18 cellular contexts compared by ENCODE assay signal in the genomic region with DNA sequence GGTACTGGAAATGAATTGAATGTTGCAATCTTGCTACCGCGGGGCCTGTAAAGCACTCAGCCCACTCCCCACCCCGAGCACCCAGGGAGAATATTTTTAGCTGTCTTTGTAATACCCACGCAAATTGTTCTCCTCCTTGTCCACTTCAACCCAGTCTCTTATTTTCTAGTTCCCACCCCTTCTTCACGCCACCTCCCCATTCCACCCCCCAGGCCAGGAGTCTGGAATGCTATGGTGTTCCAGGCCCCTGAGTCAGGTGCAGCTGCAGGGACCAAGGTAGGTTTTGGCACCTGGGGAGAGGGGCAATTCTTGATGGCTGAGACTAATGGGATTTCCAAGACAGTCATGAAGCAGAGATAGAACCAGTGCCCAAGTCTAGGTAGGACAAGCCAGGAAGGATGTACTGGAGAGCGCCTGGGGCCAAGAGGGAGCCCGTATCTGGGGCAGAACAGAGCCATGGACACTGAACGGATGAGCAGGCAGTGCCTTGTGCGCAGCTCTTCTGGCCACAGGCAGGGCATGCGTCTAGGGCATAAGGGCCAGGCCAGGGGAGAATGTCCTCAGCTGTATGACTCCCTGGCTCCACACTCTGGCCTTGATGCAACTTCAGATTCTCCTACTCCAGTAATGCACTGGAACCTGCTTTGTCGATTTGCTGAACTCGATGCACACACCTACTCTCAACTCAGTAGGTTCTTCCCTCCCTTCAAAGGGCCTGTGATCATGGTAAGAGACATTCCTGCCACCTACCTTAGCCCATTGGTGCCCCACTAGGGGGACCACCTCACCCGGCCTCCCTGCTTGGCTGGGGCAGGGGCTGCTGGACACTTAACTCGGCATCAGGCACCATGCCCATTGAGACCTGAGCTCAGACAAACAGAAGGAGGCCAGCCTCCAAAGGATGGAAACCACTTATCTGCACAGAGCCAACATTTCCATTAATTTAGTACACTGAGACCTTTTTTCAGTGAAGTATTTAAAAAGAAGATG. TPM values are rescaled to one million over a fixed set of nuclear protein-coding genes. Genes with fewer than 3 reads are reported as not detected.
DNase-seq lines count a peak whose midpoint lies in the region; ATAC-seq and TF ChIP-seq lines count a peak whose summit lies in the region.
"Had no signal": no experiment of that assay in that cellular context is flagged by ENCODE, and none has a peak within 500 bp of the region (broad histone marks: within the 10 kb centered on the region; RNA-seq: fewer than 3 reads in every experiment).

No MANE protein-coding gene starts in this region.

- peak; percentile 15 for DNase-seq in RWPE2 (ENCODE audit: low spot score)
- no peak for DNase-seq in foreskin keratinocyte
- peak; percentile 66 for DNase-seq in posterior vena cava (ENCODE audit: low spot score)
- DNase-seq in central memory CD4-positive, alpha-beta T cell = no peak
- no peak for DNase-seq in vagina (ENCODE audit: extremely low spot score in 2 of 2)
- DNase-seq in substantia nigra (lab: John Stamatoyannopoulos, UW) = no peak
- DNase-seq: COR-L47, DMS153, NCI-H1048, NCI-H146, NCI-H2081, NCI-H524 treated with DMSO at 0.1 percent for 48 hours had no signal

- H3K27me3 ChIP-seq in BLaER1 treated with 17β-estradiol and CSF1 and Interleukin-3, amounts not matched to agents 10 nM and 100 nM = no peaks in the 10 kb centered on the region
- H3K27me3 ChIP-seq in RWPE2 (ENCODE audit: insufficient read depth, poor library complexity, severe bottlenecking) = no peaks in the 10 kb centered on the region
- H3K27me3 ChIP-seq in foreskin keratinocyte = no peaks in the 10 kb centered on the region
- no peaks in the 10 kb centered on the region for H3K27me3 ChIP-seq in vagina

- TF ChIP-seq POLR2A in vagina (IDR thresholded peaks at IDR 0.05) = no peak

- H3K36me3 ChIP-seq in BLaER1 treated with 17β-estradiol and CSF1 and Interleukin-3, amounts not matched to agents 10 nM and 100 nM = no peaks in the 10 kb centered on the region
- no peaks in the 10 kb centered on the region for H3K36me3 ChIP-seq in RWPE2 (ENCODE audit: low read depth)
- no peaks in the 10 kb centered on the region for H3K36me3 ChIP-seq in vagina

- no peak overlapping the region for H3K27ac ChIP-seq in BLaER1 treated with 17β-estradiol and CSF1 and Interleukin-3, amounts not matched to agents 10 nM and 100 nM
- no peak overlapping the region for H3K27ac ChIP-seq in RWPE2 (ENCODE audit: poor library complexity, severe bottlenecking)
- peak overlapping the region; percentile 83 for H3K27ac ChIP-seq in foreskin keratinocyte
- H3K27ac ChIP-seq in vagina = no peak overlapping the region
- no peak overlapping the region for H3K27ac ChIP-seq in substantia nigra (ENCODE audit: low read depth, low read length, poor library complexity, severe bottlenecking)
- H3K27ac ChIP-seq: KMS-11 had no signal

- H3K9me3 ChIP-seq in BLaER1 treated with 17β-estradiol and CSF1 and Interleukin-3, amounts not matched to agents 10 nM and 100 nM (replicated peaks in 1 of 11) = no peaks in the 10 kb centered on the region
- no peaks in the 10 kb centered on the region for H3K9me3 ChIP-seq in RWPE2 (ENCODE audit: severe bottlenecking)
- no peaks in the 10 kb centered on the region for H3K9me3 ChIP-seq in vagina

- no peaks in the 10 kb centered on the region for H4K20me1 ChIP-seq in BLaER1 treated with 17β-estradiol and CSF1 and Interleukin-3, amounts not matched to agents 10 nM and 100 nM

- peak overlapping the region in 6 of 11 experiments; percentile 3 to 37 (median 18); a peak in 4 of 22 replicates for H3K4me2 ChIP-seq in BLaER1 treated with 17β-estradiol and CSF1 and Interleukin-3, amounts not matched to agents 10 nM and 100 nM
- H3K4me2 ChIP-seq: GM23338, KMS-11 had no signal

- peaks cover 0 to 27% (median 13%) of the 10 kb centered on the region in 10 experiments; a peak in 19 of 20 replicates for H3K4me1 ChIP-seq in BLaER1 treated with 17β-estradiol and CSF1 and Interleukin-3, amounts not matched to agents 10 nM and 100 nM
- H3K4me1 ChIP-seq in RWPE2 (ENCODE audit: insufficient read depth, poor library complexity, severe bottlenecking) = peaks cover 9% of the 10 kb centered on the region
- peaks cover 8% of the 10 kb centered on the region for H3K4me1 ChIP-seq in foreskin keratinocyte
- peaks cover 33% of the 10 kb centered on the region for H3K4me1 ChIP-seq in vagina

- no peak overlapping the region for H3K9ac ChIP-seq in BLaER1 treated with 17β-estradiol and CSF1 and Interleukin-3, amounts not matched to agents 10 nM and 100 nM
- H3K9ac ChIP-seq: KMS-11 had no signal

- TF ChIP-seq CTCF in RWPE2 (IDR thresholded peaks at IDR 0.05; ENCODE audit: poor library complexity, severe bottlenecking) (no peak), foreskin keratinocyte (conservative IDR thresholded peaks at IDR 0.05) (no peak), vagina (IDR thresholded peaks at IDR 0.05) (no peak)

- H3K4me3 ChIP-seq in BLaER1 treated with 17β-estradiol and CSF1 and Interleukin-3, amounts not matched to agents 10 nM and 100 nM = no peak overlapping the region
- no peak overlapping the region for H3K4me3 ChIP-seq in RWPE2 (ENCODE audit: severe bottlenecking)
- H3K4me3 ChIP-seq in vagina = no peak overlapping the region
- H3K4me3 ChIP-seq: GM23338 had no signal

- no peak for ATAC-seq in RWPE2 (ENCODE audit: low read depth)
- ATAC-seq in foreskin keratinocyte = no peak
- ATAC-seq in GM21447 (IDR thresholded peaks at IDR 0.05; ENCODE audit: unreplicated experiment) = no peak
- ATAC-seq: GM23338, HepG2, Panc1 had no signal

- intact Hi-C loops in posterior vena cava (cut with DNase I) (no loop called here), vagina (cut with DNase I) (no loop called here)

RNA-seq across cellular contexts. Expression of gene MAGEF1, which starts 34.6 kb away (rescaled TPM):
- total RNA-seq in foreskin keratinocyte (18.4 and 19.1 TPM in 2 replicates), posterior vena cava (10 to 100 TPM; 29.6 to 31.3 TPM), vagina (25.5 TPM)
- 17.0 and 19.1 TPM in 2 replicates for polyA plus RNA-seq in foreskin keratinocyte

Comparison
In these comparisons a context has a peak if more than half of its experiments do, and no peak if none do; other contexts are left out.
1. DNase-seq: peak in RWPE2 (single experiment) and posterior vena cava (single experiment); none in foreskin keratinocyte (0 of 2), central memory CD4-positive, alpha-beta T cell (single experiment), vagina (0 of 2) and substantia nigra (0 of 49).